18 cellular contexts compared by ENCODE assay signal in genomic region chr4:45043916-45044315, GRCh38.
DNase-seq lines count a peak whose midpoint lies in the region.
"Had no signal": no experiment of that assay in that cellular context is flagged by ENCODE, and none has a peak within 500 bp of the region (broad histone marks: within the 10 kb centered on the region; RNA-seq: fewer than 3 reads in every experiment).

No MANE protein-coding gene starts in this region.

- peak; percentile 79 for DNase-seq in G401 (ENCODE audit: low spot score)
- DNase-seq in NCI-H446 treated with DMSO at 0.1 percent for 48 hours (lab: John Stamatoyannopoulos, UW), result peak; percentile 44
- DNase-seq in cerebellum (ENCODE audit: low spot score), result peak; percentile 13
- no peak for DNase-seq in NCI-H2171 (lab: John Stamatoyannopoulos, UW)
- DNase-seq in mucosa of gallbladder (ENCODE audit: low spot score), result no peak
- DNase-seq in head of caudate nucleus, result no peak
- DNase-seq: 8988T; ACHN; AML-193; BE2C; CD4-positive, alpha-beta T cell; CD8-positive, alpha-beta memory T cell; DMS153; DND-41; GDM1; GM23248; H7; HCEC 1CT had no signal

- in situ Hi-C loops in G401 (cut with HindIII; ENCODE audit: low sequenced_read_pairs), result no loop called here

- intact Hi-C loops in head of caudate nucleus (cut with DNase I), result no loop called here

Comparison
In these comparisons a context has a peak if more than half of its experiments do, and no peak if none do; other contexts are left out.
1. DNase-seq: peak in G401 (single experiment), NCI-H446 treated with DMSO at 0.1 percent for 48 hours (single experiment) and cerebellum (single experiment); none in NCI-H2171 (single experiment), mucosa of gallbladder (single experiment) and head of caudate nucleus (0 of 42).